ENCODE assay signal across 8 cellular contexts in genomic region chr5:42057254-42057690, GRCh38.
DNase-seq lines count a peak whose midpoint lies in the region; ATAC-seq and TF ChIP-seq lines count a peak whose summit lies in the region.

No MANE protein-coding gene starts in this region.

- H3K27me3 ChIP-seq in OCI-LY3 (ENCODE audit: low read depth, low read length) = no peaks in the 10 kb centered on the region

- no peaks in the 10 kb centered on the region for H3K9me3 ChIP-seq in OCI-LY3 (ENCODE audit: insufficient read depth, low read length)

- peak; percentile 69 for TF ChIP-seq CTCF in OCI-LY3 (IDR thresholded peaks at IDR 0.05; ENCODE audit: low read depth, low read length)
- peak; percentile 91 for TF ChIP-seq CTCF in retinal pigment epithelial cell (conservative IDR thresholded peaks at IDR 0.05; ENCODE audit: low read depth, low read length)

- no peaks in the 10 kb centered on the region for H3K4me1 ChIP-seq in OCI-LY3 (ENCODE audit: low read length)

- H3K27ac ChIP-seq in OCI-LY3 (ENCODE audit: low read length) = no peak overlapping the region

- no peak overlapping the region for H3K4me3 ChIP-seq in OCI-LY3 (ENCODE audit: low read length)
- no peak overlapping the region for H3K4me3 ChIP-seq in retinal pigment epithelial cell (ENCODE audit: low read length)

- H3K36me3 ChIP-seq in OCI-LY3 (replicated peaks; ENCODE audit: low read depth, low read length) = no peaks in the 10 kb centered on the region

- no peak overlapping the region for H3K4me3 Mint-ChIP-seq in activated T-cell treated with anti-CD3 and anti-CD28 coated beads, Interleukin-2, amount 50 U/mL, for 4 hours

- H3K36me3 Mint-ChIP-seq in activated T-cell treated with anti-CD3 and anti-CD28 coated beads, Interleukin-2, amount 50 U/mL, for 4 hours (ENCODE audit: insufficient read depth) = no peaks in the 10 kb centered on the region

- peak overlapping the region; percentile 31; the same call in 1 of the 2 replicates for H3K4me2 ChIP-seq in OCI-LY3 (ENCODE audit: low read length)

- H3K4me1 Mint-ChIP-seq in activated T-cell treated with anti-CD3 and anti-CD28 coated beads, Interleukin-2, amount 50 U/mL, for 4 hours (ENCODE audit: low read depth) = no peaks in the 10 kb centered on the region

- H3K27me3 Mint-ChIP-seq in activated T-cell treated with anti-CD3 and anti-CD28 coated beads, Interleukin-2, amount 50 U/mL, for 4 hours (ENCODE audit: low read depth) = peaks cover 3% of the 10 kb centered on the region

- peak overlapping the region; percentile 33; the same call in 1 of the 2 replicates for H2AFZ ChIP-seq in OCI-LY3 (ENCODE audit: low read depth, low read length)

- DNase-seq in DMS 273 treated with DMSO at 0.1 percent for 48 hours (lab: John Stamatoyannopoulos, UW) = peak; percentile 4
- peak; percentile 38 for DNase-seq in activated T-cell treated with anti-CD3 and anti-CD28 coated beads, Interleukin-2, amount 50 U/mL, for 4 hours
- DNase-seq in foreskin melanocyte = peak; percentile 79
- no peak for DNase-seq in retinal pigment epithelial cell (ENCODE audit: low read depth)
- no peak for DNase-seq in kidney glomerular epithelial cell (lab: John Stamatoyannopoulos, UW)

- H4K20me1 ChIP-seq in OCI-LY3 (ENCODE audit: insufficient read depth, low read length) = no peaks in the 10 kb centered on the region

- no peaks in the 10 kb centered on the region for H3K79me2 ChIP-seq in OCI-LY3 (ENCODE audit: low read length)

- H3K9ac ChIP-seq in OCI-LY3 (ENCODE audit: low read length) = no peak overlapping the region

- no peaks in the 10 kb centered on the region for H3K9me3 Mint-ChIP-seq in activated T-cell treated with anti-CD3 and anti-CD28 coated beads, Interleukin-2, amount 50 U/mL, for 4 hours

- peak; percentile 74 for ATAC-seq in GM19468 (IDR thresholded peaks at IDR 0.05; ENCODE audit: extremely low read depth, unreplicated experiment)
- ATAC-seq in HG03521 (IDR thresholded peaks at IDR 0.05; ENCODE audit: unreplicated experiment) = peak; percentile 92
- peak; percentile 62 to 65 for ATAC-seq in activated T-cell treated with anti-CD3 and anti-CD28 coated beads, Interleukin-2, amount 50 U/mL, for 4 hours

Comparison
In these comparisons a context has a peak if more than half of its experiments do, and no peak if none do; other contexts are left out.
1. DNase-seq: peak in DMS 273 treated with DMSO at 0.1 percent for 48 hours (single experiment), activated T-cell treated with anti-CD3 and anti-CD28 coated beads, Interleukin-2, amount 50 U/mL, for 4 hours (single experiment) and foreskin melanocyte (single experiment); none in retinal pigment epithelial cell (single experiment) and kidney glomerular epithelial cell (single experiment).
2. Peak in every context shown above with its lines, with median percentiles within 50 percentile points of each other: ATAC-seq.